In the genomic region with DNA sequence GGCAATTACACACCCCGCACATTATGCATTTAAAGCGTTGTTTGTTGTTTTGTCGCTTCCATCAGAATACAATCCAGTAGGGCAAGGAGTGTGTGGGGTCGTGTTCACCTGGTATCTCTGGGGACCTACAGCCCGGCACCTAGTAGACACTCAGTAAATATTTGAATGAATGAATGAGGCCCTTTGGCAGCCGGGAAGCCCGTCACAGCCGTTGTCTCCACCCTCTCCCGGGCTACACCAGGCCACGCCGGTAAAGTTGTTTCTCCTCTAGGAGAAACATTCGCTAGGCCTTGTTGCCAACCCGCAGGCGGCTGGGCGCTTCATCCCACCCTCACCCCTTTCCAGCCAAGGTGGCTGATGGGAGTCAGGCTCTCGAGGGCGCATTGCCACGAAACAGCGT, we compare ENCODE assay signal across 8 cellular contexts. TPM values are rescaled to one million over a fixed set of nuclear protein-coding genes. Genes with fewer than 3 reads are reported as not detected.
A peak's percentile ranks its signal among the peaks of the same experiment; 100 is the strongest.
DNase-seq lines count a peak whose midpoint lies in the region; ATAC-seq, FAIRE-seq and TF ChIP-seq lines count a peak whose summit lies in the region.

No MANE protein-coding gene starts in this region.

- H3K4me1 ChIP-seq in fibroblast of lung (ENCODE audit: control insufficient read depth, extremely low read depth, insufficient read depth, low read length), result peaks cover 13% of the 10 kb centered on the region

- DNase-seq in NCI-H2196 (lab: John Stamatoyannopoulos, UW; ENCODE audit: unreplicated experiment), result peak; percentile 61
- no peak for DNase-seq in NCI-H2196 treated with DMSO at 0.1 percent for 48 hours (lab: John Stamatoyannopoulos, UW; ENCODE audit: unreplicated experiment)
- DNase-seq in SK-N-MC (ENCODE audit: low read depth, low spot score), result no peak
- DNase-seq in fibroblast of lung (ENCODE audit: low read depth in 2 of 2), result no peak
- DNase-seq in omental fat pad (ENCODE audit: low spot score), result no peak
- DNase-seq in D341Med (ENCODE audit: low spot score), result no peak
- DNase-seq in GM12891 (ENCODE audit: insufficient read length, low spot score), result no peak

- peak; percentile 6 for ATAC-seq in HG02943 (IDR thresholded peaks at IDR 0.05; ENCODE audit: low read depth, unreplicated experiment)
- ATAC-seq in omental fat pad (ENCODE audit: low FRiP score), result peak; percentile 17

- H3K27me3 ChIP-seq in fibroblast of lung (ENCODE audit: control insufficient read depth, insufficient read depth, low read length), result no peaks in the 10 kb centered on the region

- H3K27ac ChIP-seq in SK-N-MC (peak overlapping the region; percentile 72), fibroblast of lung (ENCODE audit: insufficient read depth, low read length) (peak overlapping the region; percentile 91)

- H3K79me2 ChIP-seq in fibroblast of lung (ENCODE audit: control insufficient read depth, insufficient read depth, low read length), result peaks cover 24% of the 10 kb centered on the region

- no peaks in the 10 kb centered on the region for H4K20me1 ChIP-seq in fibroblast of lung (ENCODE audit: control insufficient read depth, extremely low read depth, insufficient read depth, low read length)

- H3K4me3 ChIP-seq in SK-N-MC, result peak overlapping the region; percentile 79
- H3K4me3 ChIP-seq in fibroblast of lung (replicated peaks in 1 of 4; ENCODE audit: control extremely low read depth in 1 of 4, insufficient read depth in 1 of 4, low read depth in 3 of 4, low read length in 4 of 4), result peak overlapping the region; percentile 58 to 71 (median 64)

- peak overlapping the region; percentile 65 for H2AFZ ChIP-seq in fibroblast of lung (ENCODE audit: low read length)

- peak in 1 of 2 donors; percentile 12 for TF ChIP-seq CTCF in fibroblast of lung (conservative IDR thresholded peaks at IDR 0.05 in 1 of 2, IDR thresholded peaks at IDR 0.05 in 1 of 2; ENCODE audit: low read depth in 1 of 2, low read length in 2 of 2)
- no peak for TF ChIP-seq CTCF in omental fat pad (IDR thresholded peaks at IDR 0.05)

- H3K36me3 ChIP-seq in SK-N-MC (ENCODE audit: insufficient read depth, low read length) (0 out of 2 replicates have a peak, but pooled peaks cover 2% of the 10 kb centered on the region), fibroblast of lung (ENCODE audit: control insufficient read depth, insufficient read depth, low read length) (no peaks in the 10 kb centered on the region)

- FAIRE-seq in GM12891 (lab: Jason Lieb, UNC), result no peak

- H3K4me2 ChIP-seq in fibroblast of lung (ENCODE audit: extremely low read depth, insufficient read depth, low read length), result peak overlapping the region; percentile 76

- TF ChIP-seq POLR2A in GM12891 (IDR thresholded peaks at IDR 0.05; ENCODE audit: low read depth, low read length), result no peak

- H3K9ac ChIP-seq in SK-N-MC (ENCODE audit: insufficient read length), result peak overlapping the region; percentile 93
- peak overlapping the region; percentile 91 for H3K9ac ChIP-seq in fibroblast of lung (ENCODE audit: insufficient read depth, low read length)

- H3K9me3 ChIP-seq in SK-N-MC (ENCODE audit: low read depth, low read length) (no peaks in the 10 kb centered on the region), fibroblast of lung (ENCODE audit: control insufficient read depth, insufficient read depth, low read depth, low read length) (no peaks in the 10 kb centered on the region)

TF ChIP-seq in GM12891, 5 proteins besides CTCF, POLR2A, EP300 and RAD21:
- TF ChIP-seq SPI1 (IDR thresholded peaks at IDR 0.05; ENCODE audit: low read depth, low read length) (no peak), PAX5 (IDR thresholded peaks at IDR 0.05; ENCODE audit: insufficient read depth, low read length, severe bottlenecking) (no peak), POLR2AphosphoS5 (IDR thresholded peaks at IDR 0.05; ENCODE audit: low read depth, low read length) (no peak), TAF1 (IDR thresholded peaks at IDR 0.05; ENCODE audit: low read depth, low read length) (no peak), POU2F2 (IDR thresholded peaks at IDR 0.05; ENCODE audit: low read depth, low read length) (no peak)

RNA-seq across cellular contexts. Expression of a gene that starts 0.9 kb away (rescaled TPM):
- 13.4 TPM in 2 replicates for total RNA-seq in fibroblast of lung
- polyA plus RNA-seq in fibroblast of lung, result 5.0 and 5.7 TPM in 2 replicates
- polyA plus RNA-seq in fibroblast of lung (2012), result 3.9 and 4.5 TPM in 2 replicates
- 1.3 and 2.1 TPM in 2 replicates for polyA minus RNA-seq in fibroblast of lung (ENCODE audit: low replicate concordance)
- total RNA-seq in omental fat pad, result 10 to 100 TPM; 19.6 to 50.4 (median 30.1) TPM
- polyA plus RNA-seq in GM12891 (2012; ENCODE audit: low read depth, missing spikeins), result 5.5 TPM
